In genomic region chr5:102759700-102760099, GRCh38 we compare ENCODE assay signal across 21 cellular contexts. TPM values are rescaled to one million over a fixed set of nuclear protein-coding genes. Genes with fewer than 3 reads are reported as not detected.
DNase-seq lines count a peak whose midpoint lies in the region; ATAC-seq and TF ChIP-seq lines count a peak whose summit lies in the region.
"Had no signal": no experiment of that assay in that cellular context is flagged by ENCODE, and none has a peak within 500 bp of the region (broad histone marks: within the 10 kb centered on the region; RNA-seq: fewer than 3 reads in every experiment).

No MANE protein-coding gene starts in this region.

- intact Hi-C loops in activated CD8-positive, alpha-beta T cell treated with anti-CD3 and anti-CD28 coated beads for 36 hours (cut with micrococcal nuclease), result loop anchor here (10.0 kb wide), 1 partner anchor 365 kb away; the partner anchor contains the start of genes GIN1 and PPIP5K2
- intact Hi-C loops in CD8-positive, alpha-beta T cell (cut with DNase I, micrococcal nuclease), result loop anchor here (5.0 to 10.0 kb wide), 3 partner anchors 363 to 498 kb away; partner anchors contain the start of genes MACIR (in 2 of the 2), GIN1 (in 1 of the 2) and PPIP5K2 (in 1 of the 2)

- H3K9me3 Mint-ChIP-seq in activated CD8-positive, alpha-beta T cell treated with anti-CD3 and anti-CD28 coated beads for 36 hours, result no peaks in the 10 kb centered on the region
- no peaks in the 10 kb centered on the region for H3K9me3 Mint-ChIP-seq in activated CD8-positive, alpha-beta T cell treated with anti-CD3 and anti-CD28 coated beads, Interleukin-2, amount 10 ng/mL, durations not matched to agents 7 days and 5 days (ENCODE audit: insufficient read depth)
- no peaks in the 10 kb centered on the region for H3K9me3 Mint-ChIP-seq in CD8-positive, alpha-beta T cell
- H3K9me3 Mint-ChIP-seq: naive thymus-derived CD8-positive, alpha-beta T cell had no signal

- no peak overlapping the region for H3K27ac ChIP-seq in CD8-positive, alpha-beta T cell (ENCODE audit: low read depth, low read length)
- H3K27ac ChIP-seq in muscle layer of duodenum (ENCODE audit: low read length) (peak overlapping the region; percentile 16), coronary artery (peak overlapping the region in 1 of 2 donors; percentile 34)
- H3K27ac ChIP-seq: thyroid gland had no signal

- CTCF ChIA-PET in activated CD8-positive, alpha-beta T cell treated with anti-CD3 and anti-CD28 coated beads for 36 hours (lab: Charles Lee), result interaction anchor here (1.3 to 6.3 kb wide), 2 partner anchors 12 to 21 kb away, joined by 3 to 36 read pairs; no protein-coding TSS in a partner anchor
- CTCF ChIA-PET in activated CD8-positive, alpha-beta T cell treated with anti-CD3 and anti-CD28 coated beads, Interleukin-2, amount 10 ng/mL, durations not matched to agents 7 days and 5 days (lab: Charles Lee), result interaction anchor here (1.3 to 1.9 kb wide), 3 partner anchors 13 to 21 kb away, joined by 3 to 9 read pairs (median 4); no protein-coding TSS in a partner anchor
- CTCF ChIA-PET in CD8-positive, alpha-beta T cell (lab: Charles Lee), result no interaction called here

- peaks cover 15% of the 10 kb centered on the region for H3K4me1 ChIP-seq in CD8-positive, alpha-beta T cell (ENCODE audit: insufficient read depth, low read length)
- H3K4me1 ChIP-seq in muscle layer of duodenum (ENCODE audit: control insufficient read depth in 1 of 2, insufficient read depth in 2 of 2, low read length in 2 of 2), result peaks cover 0 to 36% of the 10 kb centered on the region in 2 donors

- H3K27me3 Mint-ChIP-seq in activated CD8-positive, alpha-beta T cell treated with anti-CD3 and anti-CD28 coated beads for 36 hours, result no peaks in the 10 kb centered on the region
- H3K27me3 Mint-ChIP-seq in activated CD8-positive, alpha-beta T cell treated with anti-CD3 and anti-CD28 coated beads, Interleukin-2, amount 10 ng/mL, durations not matched to agents 7 days and 5 days (ENCODE audit: low read depth), result no peaks in the 10 kb centered on the region
- H3K27me3 Mint-ChIP-seq in CD8-positive, alpha-beta T cell (ENCODE audit: low read depth), result no peaks in the 10 kb centered on the region
- H3K27me3 Mint-ChIP-seq in T-helper 17 cell, result no peaks in the 10 kb centered on the region
- H3K27me3 Mint-ChIP-seq: naive thymus-derived CD8-positive, alpha-beta T cell had no signal

- no peaks in the 10 kb centered on the region for H3K9me3 ChIP-seq in CD8-positive, alpha-beta T cell (ENCODE audit: low read length)
- H3K9me3 ChIP-seq in T-helper 17 cell (ENCODE audit: control insufficient read depth, low read length, poor library complexity, severe bottlenecking) (no peaks in the 10 kb centered on the region), muscle layer of duodenum (ENCODE audit: control insufficient read depth in 1 of 2, low read length in 2 of 2) (no peaks in the 10 kb centered on the region)
- H3K9me3 ChIP-seq: gastroesophageal sphincter, thyroid gland had no signal

- H3K4me3 ChIP-seq in CD8-positive, alpha-beta T cell (ENCODE audit: low read depth, low read length), result no peak overlapping the region
- H3K4me3 ChIP-seq in muscle layer of duodenum (ENCODE audit: low read depth in 1 of 2, low read length in 2 of 2) (no peak overlapping the region), coronary artery (no peak overlapping the region)
- H3K4me3 ChIP-seq: gastroesophageal sphincter, thyroid gland had no signal

- H3K36me3 ChIP-seq in CD8-positive, alpha-beta T cell (ENCODE audit: insufficient read depth, low read length), result no peaks in the 10 kb centered on the region
- no peaks in the 10 kb centered on the region for H3K36me3 ChIP-seq in muscle layer of duodenum (ENCODE audit: control insufficient read depth in 1 of 2, insufficient read depth in 2 of 2, low read length in 2 of 2)
- H3K36me3 ChIP-seq: gastroesophageal sphincter, thyroid gland had no signal

- DNase-seq in activated CD8-positive, alpha-beta T cell treated with anti-CD3 and anti-CD28 coated beads for 36 hours, result no peak
- DNase-seq in activated CD8-positive, alpha-beta T cell treated with anti-CD3 and anti-CD28 coated beads, Interleukin-2, amount 10 ng/mL, durations not matched to agents 7 days and 5 days, result no peak
- DNase-seq in CD8-positive, alpha-beta T cell, result no peak
- DNase-seq in T-helper 17 cell (no peak), coronary artery (ENCODE audit: low spot score) (no peak), SW480 (ENCODE audit: low spot score) (no peak), NCI-H526 treated with DMSO at 0.1 percent for 48 hours (lab: John Stamatoyannopoulos, UW) (no peak)
- DNase-seq: activated gamma-delta T cell; DMS 273 treated with DMSO at 0.1 percent for 48 hours; effector memory CD4-positive, alpha-beta T cell; GDM1; mesendoderm; naive thymus-derived CD8-positive, alpha-beta T cell; NCI-H1930; T1000; thyroid gland had no signal

- peaks cover 73% of the 10 kb centered on the region for H3K4me1 Mint-ChIP-seq in activated CD8-positive, alpha-beta T cell treated with anti-CD3 and anti-CD28 coated beads for 36 hours (ENCODE audit: low read depth)
- H3K4me1 Mint-ChIP-seq in activated CD8-positive, alpha-beta T cell treated with anti-CD3 and anti-CD28 coated beads, Interleukin-2, amount 10 ng/mL, durations not matched to agents 7 days and 5 days (ENCODE audit: low read depth), result peaks cover 61% of the 10 kb centered on the region
- peaks cover 64% of the 10 kb centered on the region for H3K4me1 Mint-ChIP-seq in CD8-positive, alpha-beta T cell (ENCODE audit: low read depth)
- H3K4me1 Mint-ChIP-seq in T-helper 17 cell, result peaks cover 56% of the 10 kb centered on the region

- H3K36me3 Mint-ChIP-seq in activated CD8-positive, alpha-beta T cell treated with anti-CD3 and anti-CD28 coated beads for 36 hours (ENCODE audit: low read depth), result peaks cover 18% of the 10 kb centered on the region
- peaks cover 2% of the 10 kb centered on the region for H3K36me3 Mint-ChIP-seq in activated CD8-positive, alpha-beta T cell treated with anti-CD3 and anti-CD28 coated beads, Interleukin-2, amount 10 ng/mL, durations not matched to agents 7 days and 5 days (ENCODE audit: low read depth)
- peaks cover 7% of the 10 kb centered on the region for H3K36me3 Mint-ChIP-seq in CD8-positive, alpha-beta T cell
- H3K36me3 Mint-ChIP-seq in T-helper 17 cell (ENCODE audit: low read depth), result no peaks in the 10 kb centered on the region
- H3K36me3 Mint-ChIP-seq: naive thymus-derived CD8-positive, alpha-beta T cell had no signal

- no peaks in the 10 kb centered on the region for H3K27me3 ChIP-seq in CD8-positive, alpha-beta T cell (ENCODE audit: insufficient read depth, low read length)
- H3K27me3 ChIP-seq in muscle layer of duodenum (ENCODE audit: low read depth, low read length), result no peaks in the 10 kb centered on the region
- H3K27me3 ChIP-seq: gastroesophageal sphincter, thyroid gland had no signal

- peak overlapping the region; percentile 6 for H3K4me3 Mint-ChIP-seq in activated CD8-positive, alpha-beta T cell treated with anti-CD3 and anti-CD28 coated beads for 36 hours
- no peak overlapping the region for H3K4me3 Mint-ChIP-seq in activated CD8-positive, alpha-beta T cell treated with anti-CD3 and anti-CD28 coated beads, Interleukin-2, amount 10 ng/mL, durations not matched to agents 7 days and 5 days
- H3K4me3 Mint-ChIP-seq in CD8-positive, alpha-beta T cell, result no peak overlapping the region
- H3K4me3 Mint-ChIP-seq in T-helper 17 cell, result no peak overlapping the region
- H3K4me3 Mint-ChIP-seq: naive thymus-derived CD8-positive, alpha-beta T cell had no signal

- POLR2A ChIA-PET in activated CD8-positive, alpha-beta T cell treated with anti-CD3 and anti-CD28 coated beads for 36 hours (lab: Charles Lee), result interaction anchor here (0.7 to 0.8 kb wide), 2 partner anchors 45 to 182 kb away, joined by 3 read pairs; no protein-coding TSS in a partner anchor
- POLR2A ChIA-PET in activated CD8-positive, alpha-beta T cell treated with anti-CD3 and anti-CD28 coated beads, Interleukin-2, amount 10 ng/mL, durations not matched to agents 7 days and 5 days (lab: Charles Lee), result interaction anchor here (0.9 kb wide), 1 partner anchor 12 kb away, joined by 3 read pairs; no protein-coding TSS in a partner anchor
- POLR2A ChIA-PET in CD8-positive, alpha-beta T cell (lab: Charles Lee), result no interaction called here

- peak overlapping the region; percentile 57 for H3K27ac Mint-ChIP-seq in activated CD8-positive, alpha-beta T cell treated with anti-CD3 and anti-CD28 coated beads for 36 hours
- H3K27ac Mint-ChIP-seq in activated CD8-positive, alpha-beta T cell treated with anti-CD3 and anti-CD28 coated beads, Interleukin-2, amount 10 ng/mL, durations not matched to agents 7 days and 5 days, result no peak overlapping the region
- H3K27ac Mint-ChIP-seq in CD8-positive, alpha-beta T cell, result peak overlapping the region; percentile 74
- peak overlapping the region; percentile 96 for H3K27ac Mint-ChIP-seq in T-helper 17 cell

- TF ChIP-seq CTCF in activated CD8-positive, alpha-beta T cell treated with anti-CD3 and anti-CD28 coated beads for 36 hours (IDR thresholded peaks at IDR 0.05), result no peak
- TF ChIP-seq CTCF in CD8-positive, alpha-beta T cell (IDR thresholded peaks at IDR 0.05), result no peak
- TF ChIP-seq CTCF in coronary artery (IDR thresholded peaks at IDR 0.05), result no peak

- no peak for ATAC-seq in activated CD8-positive, alpha-beta T cell treated with anti-CD3 and anti-CD28 coated beads for 36 hours
- no peak for ATAC-seq in activated CD8-positive, alpha-beta T cell treated with anti-CD3 and anti-CD28 coated beads, Interleukin-2, amount 10 ng/mL, durations not matched to agents 7 days and 5 days
- ATAC-seq in CD8-positive, alpha-beta T cell, result no peak
- ATAC-seq in T-helper 17 cell, result no peak
- ATAC-seq: esophagus mucosa; gastroesophageal sphincter; naive thymus-derived CD8-positive, alpha-beta T cell; Panc1; sciatic nerve had no signal

RNA-seq across cellular contexts. Expression of gene PAM, which starts 4.6 kb away (rescaled TPM):
- total RNA-seq in activated CD8-positive, alpha-beta T cell treated with anti-CD3 and anti-CD28 coated beads for 36 hours, result 10 to 100 TPM; 63.4 to 65.8 TPM
- 10 to 100 TPM; 16.1 to 16.3 TPM for total RNA-seq in activated CD8-positive, alpha-beta T cell treated with anti-CD3 and anti-CD28 coated beads, Interleukin-2, amount 10 ng/mL, durations not matched to agents 7 days and 5 days
- 10 to 100 TPM; 10.9 to 12.4 TPM for total RNA-seq in CD8-positive, alpha-beta T cell
- 10 to 100 TPM; 23.5 to 34.3 TPM for total RNA-seq in T-helper 17 cell
